In the genomic region with DNA sequence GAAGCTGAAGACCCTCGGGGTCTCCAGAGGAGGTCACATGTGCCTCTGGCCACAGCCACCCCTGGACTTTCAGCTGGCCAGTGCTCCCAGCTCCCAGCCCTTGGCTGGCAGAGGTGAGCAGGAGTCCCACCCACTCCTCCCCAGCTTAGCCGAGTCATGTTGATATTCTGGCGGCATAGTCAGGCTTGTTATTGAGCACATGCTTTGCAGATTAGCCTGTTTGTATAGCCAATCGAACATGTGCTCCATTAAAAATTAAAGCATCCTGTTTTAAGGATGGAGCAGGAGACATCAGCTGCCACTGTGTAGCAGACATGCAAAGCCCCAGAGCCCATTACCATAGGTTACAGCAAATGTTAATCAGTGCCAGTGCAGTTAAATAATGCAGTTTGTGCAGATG, we compare ENCODE assay signal across 3 cellular contexts.
TF ChIP-seq lines count a peak whose summit lies in the region.

No MANE protein-coding gene starts in this region.

TF ChIP-seq in GM12891, 5 proteins besides CTCF, POLR2A, EP300 and RAD21 (continued from another document):
- TF ChIP-seq PAX5 (IDR thresholded peaks at IDR 0.05; ENCODE audit: insufficient read depth, low read length, severe bottlenecking), result no peak

TF ChIP-seq in H1, 55 proteins besides CTCF, POLR2A, EP300 and RAD21 (continued from another document):
- TF ChIP-seq, protein P1, sequence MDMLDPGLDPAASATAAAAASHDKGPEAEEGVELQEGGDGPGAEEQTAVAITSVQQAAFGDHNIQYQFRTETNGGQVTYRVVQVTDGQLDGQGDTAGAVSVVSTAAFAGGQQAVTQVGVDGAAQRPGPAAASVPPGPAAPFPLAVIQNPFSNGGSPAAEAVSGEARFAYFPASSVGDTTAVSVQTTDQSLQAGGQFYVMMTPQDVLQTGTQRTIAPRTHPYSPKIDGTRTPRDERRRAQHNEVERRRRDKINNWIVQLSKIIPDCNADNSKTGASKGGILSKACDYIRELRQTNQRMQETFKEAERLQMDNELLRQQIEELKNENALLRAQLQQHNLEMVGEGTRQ (IDR thresholded peaks at IDR 0.05; ENCODE audit: low read length), result no peak
- TF ChIP-seq BRCA1 (IDR thresholded peaks at IDR 0.05; ENCODE audit: low read depth, low read length) (no peak), SP4 (IDR thresholded peaks at IDR 0.05; ENCODE audit: low read length) (no peak), ZNF274 (IDR thresholded peaks at IDR 0.05; ENCODE audit: borderline replicate concordance, extremely low read depth, low read length) (no peak), SIN3A (conservative IDR thresholded peaks at IDR 0.05 in 1 of 2, IDR thresholded peaks at IDR 0.05 in 1 of 2; ENCODE audit: low read depth in 1 of 2, low read length in 2 of 2) (no peak), KDM4A (IDR thresholded peaks at IDR 0.05; ENCODE audit: low read depth, low read length, severe bottlenecking) (no peak)
TF ChIP-seq in H1: peak in this region for 0.

TF ChIP-seq in HepG2, 621 proteins besides CTCF, POLR2A, EP300 and RAD21 (continued from another document):
- TF ChIP-seq, protein P2, sequence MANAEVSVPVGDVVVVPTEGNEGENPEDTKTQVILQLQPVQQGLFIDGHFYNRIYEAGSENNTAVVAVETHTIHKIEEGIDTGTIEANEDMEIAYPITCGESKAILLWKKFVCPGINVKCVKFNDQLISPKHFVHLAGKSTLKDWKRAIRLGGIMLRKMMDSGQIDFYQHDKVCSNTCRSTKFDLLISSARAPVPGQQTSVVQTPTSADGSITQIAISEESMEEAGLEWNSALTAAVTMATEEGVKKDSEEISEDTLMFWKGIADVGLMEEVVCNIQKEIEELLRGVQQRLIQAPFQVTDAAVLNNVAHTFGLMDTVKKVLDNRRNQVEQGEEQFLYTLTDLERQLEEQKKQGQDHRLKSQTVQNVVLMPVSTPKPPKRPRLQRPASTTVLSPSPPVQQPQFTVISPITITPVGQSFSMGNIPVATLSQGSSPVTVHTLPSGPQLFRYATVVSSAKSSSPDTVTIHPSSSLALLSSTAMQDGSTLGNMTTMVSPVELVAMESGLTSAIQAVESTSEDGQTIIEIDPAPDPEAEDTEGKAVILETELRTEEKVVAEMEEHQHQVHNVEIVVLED (CRISPR knock-in tag; IDR thresholded peaks at IDR 0.05; ENCODE audit: borderline replicate concordance), result no peak
- TF ChIP-seq, protein P3, sequence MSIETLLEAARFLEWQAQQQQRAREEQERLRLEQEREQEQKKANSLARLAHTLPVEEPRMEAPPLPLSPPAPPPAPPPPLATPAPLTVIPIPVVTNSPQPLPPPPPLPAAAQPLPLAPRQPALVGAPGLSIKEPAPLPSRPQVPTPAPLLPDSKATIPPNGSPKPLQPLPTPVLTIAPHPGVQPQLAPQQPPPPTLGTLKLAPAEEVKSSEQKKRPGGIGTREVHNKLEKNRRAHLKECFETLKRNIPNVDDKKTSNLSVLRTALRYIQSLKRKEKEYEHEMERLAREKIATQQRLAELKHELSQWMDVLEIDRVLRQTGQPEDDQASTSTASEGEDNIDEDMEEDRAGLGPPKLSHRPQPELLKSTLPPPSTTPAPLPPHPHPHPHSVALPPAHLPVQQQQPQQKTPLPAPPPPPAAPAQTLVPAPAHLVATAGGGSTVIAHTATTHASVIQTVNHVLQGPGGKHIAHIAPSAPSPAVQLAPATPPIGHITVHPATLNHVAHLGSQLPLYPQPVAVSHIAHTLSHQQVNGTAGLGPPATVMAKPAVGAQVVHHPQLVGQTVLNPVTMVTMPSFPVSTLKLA (IDR thresholded peaks at IDR 0.05), result peak; percentile 67
- TF ChIP-seq KDM5A (IDR thresholded peaks at IDR 0.05; ENCODE audit: borderline replicate concordance, low read length), result no peak
